Comparison of ENCODE assay signal across 10 cellular contexts in the genomic region with DNA sequence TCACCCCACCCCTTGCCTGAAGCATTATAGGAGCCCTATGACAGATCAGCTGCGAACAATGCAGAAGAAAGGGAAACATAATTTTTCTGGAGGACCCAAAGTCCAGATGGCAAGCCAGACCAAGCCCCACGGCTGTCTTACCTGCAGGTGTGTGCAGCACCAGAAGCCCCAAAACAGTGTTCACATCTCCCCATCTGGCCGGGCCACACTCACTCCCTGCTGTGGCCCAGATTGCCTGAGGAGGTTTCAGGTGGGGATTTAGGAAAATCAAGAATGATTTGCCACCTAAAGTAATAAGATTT. TPM values are rescaled to one million over a fixed set of nuclear protein-coding genes. Genes with fewer than 3 reads are reported as not detected.
DNase-seq lines count a peak whose midpoint lies in the region; ATAC-seq lines count a peak whose summit lies in the region.
"Had no signal": no experiment of that assay in that cellular context is flagged by ENCODE, and none has a peak within 500 bp of the region (broad histone marks: within the 10 kb centered on the region; RNA-seq: fewer than 3 reads in every experiment).

No MANE protein-coding gene starts in this region.

- H3K4me1 Mint-ChIP-seq in activated naive CD4-positive, alpha-beta T cell treated with anti-CD3 and anti-CD28 coated beads, Interleukin-2, amount 50 U/mL, for 24 hours: peaks cover 92% of the 10 kb centered on the region
- peaks cover 72% of the 10 kb centered on the region for H3K4me1 Mint-ChIP-seq in activated naive CD8-positive, alpha-beta T cell treated with anti-CD3 and anti-CD28 coated beads for 36 hours

- H3K27me3 Mint-ChIP-seq in activated naive CD4-positive, alpha-beta T cell treated with anti-CD3 and anti-CD28 coated beads, Interleukin-2, amount 50 U/mL, for 24 hours: no peaks in the 10 kb centered on the region
- H3K27me3 Mint-ChIP-seq in activated naive CD8-positive, alpha-beta T cell treated with anti-CD3 and anti-CD28 coated beads for 36 hours: no peaks in the 10 kb centered on the region

- DNase-seq in activated naive CD4-positive, alpha-beta T cell treated with Interleukin-2 at 50 U/mL for 16 hours: no peak
- DNase-seq in activated naive CD8-positive, alpha-beta T cell treated with anti-CD3 and anti-CD28 coated beads for 36 hours: no peak
- no peak for DNase-seq in activated CD4-positive, CD25-positive, alpha-beta regulatory T cell (lab: John Stamatoyannopoulos, UW)
- no peak for DNase-seq in ecto neural progenitor cell (ENCODE audit: low spot score)
- DNase-seq: NCI-H748 treated with DMSO at 0.1 percent for 48 hours; stimulated activated CD4-positive, alpha-beta T cell treated with anti-CD3 and anti-CD28 coated beads, Interleukin-4, amount 100 ng/mL, for 24 hours had no signal

- H3K4me3 Mint-ChIP-seq in activated naive CD4-positive, alpha-beta T cell treated with anti-CD3 and anti-CD28 coated beads, Interleukin-2, amount 50 U/mL, for 24 hours: peak overlapping the region; percentile 67
- H3K4me3 Mint-ChIP-seq in activated naive CD8-positive, alpha-beta T cell treated with anti-CD3 and anti-CD28 coated beads for 36 hours: peak overlapping the region; percentile 65

- peak; percentile 21 for ATAC-seq in HG03520 (IDR thresholded peaks at IDR 0.05; ENCODE audit: unreplicated experiment)
- no peak for ATAC-seq in esophagus mucosa
- no peak for ATAC-seq in HG03442 (IDR thresholded peaks at IDR 0.05; ENCODE audit: unreplicated experiment)

- H3K9me3 Mint-ChIP-seq in activated naive CD4-positive, alpha-beta T cell treated with anti-CD3 and anti-CD28 coated beads, Interleukin-2, amount 50 U/mL, for 24 hours: no peaks in the 10 kb centered on the region
- peaks cover 5% of the 10 kb centered on the region for H3K9me3 Mint-ChIP-seq in activated naive CD8-positive, alpha-beta T cell treated with anti-CD3 and anti-CD28 coated beads for 36 hours

- H3K36me3 Mint-ChIP-seq in activated naive CD4-positive, alpha-beta T cell treated with anti-CD3 and anti-CD28 coated beads, Interleukin-2, amount 50 U/mL, for 24 hours: peaks cover 1% of the 10 kb centered on the region
- peaks cover 15% of the 10 kb centered on the region for H3K36me3 Mint-ChIP-seq in activated naive CD8-positive, alpha-beta T cell treated with anti-CD3 and anti-CD28 coated beads for 36 hours

- peak overlapping the region; percentile 98 for H3K27ac Mint-ChIP-seq in activated naive CD4-positive, alpha-beta T cell treated with anti-CD3 and anti-CD28 coated beads, Interleukin-2, amount 50 U/mL, for 24 hours
- peak overlapping the region; percentile 95 for H3K27ac Mint-ChIP-seq in activated naive CD8-positive, alpha-beta T cell treated with anti-CD3 and anti-CD28 coated beads for 36 hours

RNA-seq across cellular contexts. Expression of a gene that starts 11.7 kb away (rescaled TPM):
- 100 to 1,000 TPM; 151 to 157 TPM for total RNA-seq in activated naive CD8-positive, alpha-beta T cell treated with anti-CD3 and anti-CD28 coated beads for 36 hours
- 11.0 TPM for total RNA-seq in esophagus mucosa

Comparison
In these comparisons a context has a peak if more than half of its experiments do, and no peak if none do; other contexts are left out.
1. RNA of a gene that starts 11.7 kb away (total RNA-seq): 151 to 157 TPM in activated naive CD8-positive, alpha-beta T cell treated with anti-CD3 and anti-CD28 coated beads for 36 hours; 11.0 TPM in esophagus mucosa (single experiment); every median in the first group is over 10 times any median in the second.